1 cellular context compared by ENCODE assay signal in the genomic region with DNA sequence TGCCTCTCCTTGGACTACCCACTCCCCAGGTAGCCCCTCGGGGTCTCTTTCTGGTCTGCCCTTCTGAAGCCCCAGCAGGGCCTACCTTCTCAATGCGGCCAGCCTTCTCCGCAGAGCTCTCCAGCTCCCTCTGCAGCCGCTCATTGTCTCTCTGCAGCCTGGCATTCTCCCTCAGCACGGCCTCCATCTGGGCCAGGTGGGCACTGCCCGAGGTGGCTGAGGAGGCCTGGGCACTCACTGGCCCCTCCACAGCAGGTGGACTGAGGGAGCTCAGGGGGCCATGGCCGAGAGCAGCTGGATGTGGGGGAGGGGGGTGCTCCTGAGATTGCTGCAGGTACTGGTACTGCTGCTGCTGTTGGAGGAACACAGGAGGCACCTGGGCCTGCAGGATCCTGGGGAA.
TF ChIP-seq lines count a peak whose summit lies in the region.

No MANE protein-coding gene starts in this region.

TF ChIP-seq in H1, 55 proteins besides CTCF, POLR2A, EP300 and RAD21 (continued from another document):
- TF ChIP-seq SAP30 (IDR thresholded peaks at IDR 0.05; ENCODE audit: insufficient read depth, insufficient replicate concordance, low read length), result no peak
